Comparison of ENCODE assay signal across 32 cellular contexts in genomic region chr20:10986586-10986985, GRCh38.
A peak's percentile ranks its signal among the peaks of the same experiment; 100 is the strongest.
DNase-seq lines count a peak whose midpoint lies in the region; ATAC-seq, FAIRE-seq and TF ChIP-seq lines count a peak whose summit lies in the region.
"Had no signal": no experiment of that assay in that cellular context is flagged by ENCODE, and none has a peak within 500 bp of the region (broad histone marks: within the 10 kb centered on the region; RNA-seq: fewer than 3 reads in every experiment).

No MANE protein-coding gene starts in this region.

- intact Hi-C loops in sciatic nerve (cut with DNase I) = no loop called here

- H3K27ac ChIP-seq in upper lobe of left lung = no peak overlapping the region
- H3K27ac ChIP-seq: gastroesophageal sphincter, Peyer's patch, SK-N-MC, WERI-Rb-1 had no signal

- no peaks in the 10 kb centered on the region for H3K4me1 Mint-ChIP-seq in effector memory CD8-positive, alpha-beta T cell (ENCODE audit: low read depth in 2 of 2)
- H3K4me1 Mint-ChIP-seq: activated CD4-positive, alpha-beta T cell treated with anti-CD3 and anti-CD28 coated beads, Interleukin-2, amount 10 ng/mL, durations not matched to agents 24 days and 14 days; activated naive CD4-positive, alpha-beta T cell treated with anti-CD3 and anti-CD28 coated beads, Interleukin-2, amount 10 ng/mL, durations not matched to agents 7 days and 5 days; CD14-positive monocyte had no signal

- no peak overlapping the region for H3K4me3 Mint-ChIP-seq in effector memory CD8-positive, alpha-beta T cell
- H3K4me3 Mint-ChIP-seq: activated CD4-positive, alpha-beta T cell treated with anti-CD3 and anti-CD28 coated beads, Interleukin-2, amount 10 ng/mL, durations not matched to agents 24 days and 14 days; activated naive CD4-positive, alpha-beta T cell treated with anti-CD3 and anti-CD28 coated beads, Interleukin-2, amount 10 ng/mL, durations not matched to agents 7 days and 5 days; CD14-positive monocyte; neural crest cell had no signal

- H3K36me3 ChIP-seq in upper lobe of left lung = no peaks in the 10 kb centered on the region
- H3K36me3 ChIP-seq: gastroesophageal sphincter, Peyer's patch, WERI-Rb-1 had no signal

- FAIRE-seq in HTR-8/SVneo (lab: Jason Lieb, UNC) = peak; percentile 13
- FAIRE-seq: GM12878, small intestine had no signal

- ATAC-seq in sciatic nerve (peak; percentile 82), upper lobe of left lung (ENCODE audit: low FRiP score in 2 of 2) (no peak)
- no peak for ATAC-seq in effector memory CD8-positive, alpha-beta T cell (replicated peaks)
- ATAC-seq: gastroesophageal sphincter, GM12878 had no signal

- no peaks in the 10 kb centered on the region for H3K9me3 ChIP-seq in upper lobe of left lung
- H3K9me3 ChIP-seq: gastroesophageal sphincter, Peyer's patch had no signal

- H3K9me3 Mint-ChIP-seq in effector memory CD8-positive, alpha-beta T cell = peaks cover 3 to 23% of the 10 kb centered on the region in 2 donors
- H3K9me3 Mint-ChIP-seq: activated CD4-positive, alpha-beta T cell treated with anti-CD3 and anti-CD28 coated beads, Interleukin-2, amount 10 ng/mL, durations not matched to agents 24 days and 14 days; neural crest cell had no signal

- DNase-seq in HTR-8/SVneo (ENCODE audit: insufficient read length, low spot score) (no peak), astrocyte of the hippocampus (ENCODE audit: low read depth, low spot score) (peak; percentile 38), fibroblast of peridontal ligament (ENCODE audit: extremely low read depth) (peak; percentile 76), sciatic nerve (ENCODE audit: low spot score) (no peak), upper lobe of left lung (no peak)
- DNase-seq in effector memory CD8-positive, alpha-beta T cell = no peak
- no peak for DNase-seq in activated effector memory CD4-positive, alpha-beta T cell treated with anti-CD3 and anti-CD28 coated beads, Interleukin-2, amount 50 U/mL, for 16 hours
- DNase-seq: activated CD4-positive, alpha-beta T cell treated with anti-CD3 and anti-CD28 coated beads, Interleukin-2, amount 10 ng/mL, durations not matched to agents 24 days and 14 days; activated naive CD4-positive, alpha-beta T cell treated with anti-CD3 and anti-CD28 coated beads, Interleukin-2, amount 10 ng/mL, durations not matched to agents 7 days and 5 days; activated T-cell treated with anti-CD3 and anti-CD28 coated beads, Interleukin-2, amount 50 U/mL, for 48 hours; amygdala; Calu3; cerebellar nuclear complex; DND-41; hippocampal formation; Karpas-422; MV-4-11; NCI-H146; NCI-H2171; NCI-H524 treated with DMSO at 0.1 percent for 48 hours; Peyer's patch; small intestine; stimulated activated CD4-positive, alpha-beta T cell treated with anti-CD3 and anti-CD28 coated beads, Interleukin-1b, Interleukin-23, amount 100 ng/mL, for 48 hours; substantia nigra; T-helper 2 cell; WERI-Rb-1 had no signal

- no peaks in the 10 kb centered on the region for H3K27me3 ChIP-seq in upper lobe of left lung
- H3K27me3 ChIP-seq: gastroesophageal sphincter, Peyer's patch had no signal

- H3K27ac Mint-ChIP-seq in effector memory CD8-positive, alpha-beta T cell = no peak overlapping the region
- H3K27ac Mint-ChIP-seq: activated CD4-positive, alpha-beta T cell treated with anti-CD3 and anti-CD28 coated beads, Interleukin-2, amount 10 ng/mL, durations not matched to agents 24 days and 14 days; activated naive CD4-positive, alpha-beta T cell treated with anti-CD3 and anti-CD28 coated beads, Interleukin-2, amount 10 ng/mL, durations not matched to agents 7 days and 5 days; CD14-positive monocyte had no signal

- H3K4me3 ChIP-seq in upper lobe of left lung = no peak overlapping the region
- H3K4me3 ChIP-seq: gastroesophageal sphincter, GM12878, lung, Peyer's patch, SK-N-MC had no signal

- H3K4me1 ChIP-seq in upper lobe of left lung = peaks cover 0 to 8% (median 3%) of the 10 kb centered on the region in 4 donors

- TF ChIP-seq POLR2A in upper lobe of left lung (IDR thresholded peaks at IDR 0.05) = no peak

- TF ChIP-seq EP300 in upper lobe of left lung (IDR thresholded peaks at IDR 0.05) = no peak

- H3K27me3 Mint-ChIP-seq in effector memory CD8-positive, alpha-beta T cell = no peaks in the 10 kb centered on the region
- H3K27me3 Mint-ChIP-seq: activated CD4-positive, alpha-beta T cell treated with anti-CD3 and anti-CD28 coated beads, Interleukin-2, amount 10 ng/mL, durations not matched to agents 24 days and 14 days; activated naive CD4-positive, alpha-beta T cell treated with anti-CD3 and anti-CD28 coated beads, Interleukin-2, amount 10 ng/mL, durations not matched to agents 7 days and 5 days had no signal

- WGBS in upper lobe of left lung, 2 donors = 92 to 97% methylated on average over 5 of the region's 5 CpGs

- no peak for TF ChIP-seq CTCF in upper lobe of left lung (IDR thresholded peaks at IDR 0.05)

- peaks cover 3% of the 10 kb centered on the region for H3K36me3 Mint-ChIP-seq in effector memory CD8-positive, alpha-beta T cell (ENCODE audit: insufficient read depth)
- H3K36me3 Mint-ChIP-seq: activated naive CD4-positive, alpha-beta T cell treated with anti-CD3 and anti-CD28 coated beads, Interleukin-2, amount 10 ng/mL, durations not matched to agents 7 days and 5 days; CD14-positive monocyte had no signal

Comparison
In these comparisons a context has a peak if more than half of its experiments do, and no peak if none do; other contexts are left out.
1. DNase-seq: peak in astrocyte of the hippocampus (single experiment) and fibroblast of peridontal ligament (single experiment); none in HTR-8/SVneo (single experiment), sciatic nerve (single experiment), effector memory CD8-positive, alpha-beta T cell (0 of 3), activated effector memory CD4-positive, alpha-beta T cell treated with anti-CD3 and anti-CD28 coated beads, Interleukin-2, amount 50 U/mL, for 16 hours (single experiment) and upper lobe of left lung (0 of 2).